Comparison of ENCODE assay signal across 1 cellular context in genomic region chr3:12759097-12759679, GRCh38.
TF ChIP-seq lines count a peak whose summit lies in the region.

TSS of gene TMEM40 (minus strand) at chr3:12759259. CDS start at chr3:12749832, 9,427 bp downstream.

TF ChIP-seq in HEK293, 187 proteins besides CTCF, POLR2A, EP300 and RAD21 (continued from another document):
- peak; percentile 49; the same call in 1 of the 2 replicates for TF ChIP-seq ZNF692 (tag by site-specific recombination; IDR thresholded peaks at IDR 0.05)
- no peak for TF ChIP-seq ZNF530 (tag by site-specific recombination; IDR thresholded peaks at IDR 0.05; ENCODE audit: low read depth)
- TF ChIP-seq ZBTB11 (tag by site-specific recombination; conservative IDR thresholded peaks at IDR 0.05; ENCODE audit: low read depth), result no peak
- TF ChIP-seq HOXA7 (CRISPR knock-in tag; IDR thresholded peaks at IDR 0.05; ENCODE audit: borderline replicate concordance), result no peak
- TF ChIP-seq ZNF529 (tag by site-specific recombination; IDR thresholded peaks at IDR 0.05; ENCODE audit: insufficient replicate concordance), result no peak
- no peak for TF ChIP-seq ZNF266 (tag by site-specific recombination; IDR thresholded peaks at IDR 0.05; ENCODE audit: low read depth)
- no peak for TF ChIP-seq ZSCAN18 (tag by site-specific recombination; IDR thresholded peaks at IDR 0.05)
- TF ChIP-seq ZSCAN5A (tag by site-specific recombination; IDR thresholded peaks at IDR 0.05), result no peak
- no peak for TF ChIP-seq MYNN (tag by site-specific recombination; IDR thresholded peaks at IDR 0.05; ENCODE audit: borderline replicate concordance)
- TF ChIP-seq HOXD13 (CRISPR knock-in tag; IDR thresholded peaks at IDR 0.05; ENCODE audit: borderline replicate concordance), result no peak
- peak; percentile 84 for TF ChIP-seq KLF17 (tag by site-specific recombination; IDR thresholded peaks at IDR 0.05)
- no peak for TF ChIP-seq BCL11B (tag by site-specific recombination; IDR thresholded peaks at IDR 0.05; ENCODE audit: low read depth)
- TF ChIP-seq ZNF404 (tag by site-specific recombination; IDR thresholded peaks at IDR 0.05), result no peak
- peak; percentile 84 for TF ChIP-seq PRDM10 (tag by site-specific recombination; IDR thresholded peaks at IDR 0.05)
- TF ChIP-seq ZNF274 (IDR thresholded peaks at IDR 0.05; ENCODE audit: low read length), result no peak
- TF ChIP-seq ZNF274 (tag by site-specific recombination; IDR thresholded peaks at IDR 0.05; ENCODE audit: borderline replicate concordance), result no peak
- no peak for TF ChIP-seq ZNF621 (tag by site-specific recombination; IDR thresholded peaks at IDR 0.05)
- TF ChIP-seq ZFHX2 (tag by site-specific recombination; conservative IDR thresholded peaks at IDR 0.05), result peak; percentile 43; the same call in 1 of the 2 replicates
- TF ChIP-seq ZNF513 (tag by site-specific recombination; IDR thresholded peaks at IDR 0.05), result no peak
- TF ChIP-seq ZBTB20 (tag by site-specific recombination; IDR thresholded peaks at IDR 0.05), result 0 out of 2 replicates have a peak, but pooled peaks have one; percentile 40
- TF ChIP-seq ZNF544 (tag by site-specific recombination; IDR thresholded peaks at IDR 0.05), result no peak
- no peak for TF ChIP-seq ZNF112 (tag by site-specific recombination; IDR thresholded peaks at IDR 0.05)
- TF ChIP-seq SP3 (tag by site-specific recombination; IDR thresholded peaks at IDR 0.05), result no peak
- no peak for TF ChIP-seq ZNF664 (tag by site-specific recombination; IDR thresholded peaks at IDR 0.05)
- TF ChIP-seq ZNF518A (tag by site-specific recombination; conservative IDR thresholded peaks at IDR 0.05; ENCODE audit: low read depth), result no peak
